Comparison of ENCODE assay signal across 30 cellular contexts in genomic region chr7:277228-277627, GRCh38. TPM values are rescaled to one million over a fixed set of nuclear protein-coding genes. Genes with fewer than 3 reads are reported as not detected.
"Had no signal": no experiment of that assay in that cellular context is flagged by ENCODE, and none has a peak within 500 bp of the region (broad histone marks: within the 10 kb centered on the region; RNA-seq: fewer than 3 reads in every experiment).

No MANE protein-coding gene starts in this region.

- H3K36me3 Mint-ChIP-seq: activated CD8-positive, alpha-beta memory T cell treated with anti-CD3 and anti-CD28 coated beads, Interleukin-2, amount 10 ng/mL, durations not matched to agents 7 days and 5 days; activated naive CD4-positive, alpha-beta T cell treated with anti-CD3 and anti-CD28 coated beads, Interleukin-2, amount 10 ng/mL, durations not matched to agents 7 days and 5 days; activated naive CD8-positive, alpha-beta T cell treated with anti-CD3 and anti-CD28 coated beads for 36 hours had no signal

- DNase-seq: activated CD4-positive, alpha-beta T cell treated with anti-CD3 and anti-CD28 coated beads for 48 hours; activated CD4-positive, alpha-beta T cell treated with anti-CD3 and anti-CD28 coated beads, Interleukin-2, amount 50 U/mL, for 48 hours; activated CD4-positive, CD25-positive, alpha-beta regulatory T cell treated with anti-CD3 and anti-CD28 coated beads, Interleukin-2, amount 50 U/mL, for 72 hours; activated CD8-positive, alpha-beta memory T cell treated with anti-CD3 and anti-CD28 coated beads, Interleukin-2, amount 10 ng/mL, durations not matched to agents 7 days and 5 days; activated gamma-delta T cell treated with Interleukin-2 at 50 U/mL for 16 hours; activated naive CD4-positive, alpha-beta T cell treated with anti-CD3 and anti-CD28 coated beads, Interleukin-2, amount 10 ng/mL, durations not matched to agents 7 days and 5 days; activated naive CD8-positive, alpha-beta T cell treated with anti-CD3 and anti-CD28 coated beads for 36 hours; activated T-cell treated with anti-CD3 and anti-CD28 coated beads, Interleukin-2, amount 50 U/mL, for 24 hours; caudate nucleus; KG1; NCI-H1092; NCI-H1417 treated with DMSO at 0.1 percent for 48 hours; NCI-H1694; NCI-H2029; NCI-H2107; NCI-H2171 treated with DMSO at 0.1 percent for 48 hours; NCI-H510A treated with DMSO at 0.1 percent for 48 hours; NCI-H69; NK-92 treated with Interleukin-12 subunit alpha and Interleukin-12 subunit beta, amount 100 ng/mL, for 24 hours; OCI-M1 had no signal

- H3K27ac Mint-ChIP-seq: activated CD8-positive, alpha-beta memory T cell treated with anti-CD3 and anti-CD28 coated beads, Interleukin-2, amount 10 ng/mL, durations not matched to agents 7 days and 5 days; activated naive CD4-positive, alpha-beta T cell treated with anti-CD3 and anti-CD28 coated beads, Interleukin-2, amount 10 ng/mL, durations not matched to agents 7 days and 5 days; activated naive CD8-positive, alpha-beta T cell treated with anti-CD3 and anti-CD28 coated beads for 36 hours; activated T-cell treated with anti-CD3 and anti-CD28 coated beads, Interleukin-2, amount 50 U/mL, for 24 hours; activated T-helper 1 cell treated with anti-CD3 and anti-CD28 coated beads, Interleukin-12 subunit alpha, Interleukin-12 subunit beta, Interleukin-2, Interleukin-4 antibody, amounts not matched to agents 30 ng/mL and 10 ng/mL and 1 ng/mL, durations not matched to agents 14 hours and 24 hours and 36 hours; IgD-negative memory B cell; T-helper 1 cell treated with Interleukin-12 subunit alpha and Interleukin-12 subunit beta and Interleukin-4 antibody, amounts not matched to agents 30 μg/mL and 1 μg/mL, for 36 hours; WTC11 had no signal

- ATAC-seq: activated CD8-positive, alpha-beta memory T cell treated with anti-CD3 and anti-CD28 coated beads, Interleukin-2, amount 10 ng/mL, durations not matched to agents 7 days and 5 days; Right ventricle myocardium inferior; WTC11 had no signal

- H3K4me3 Mint-ChIP-seq: activated CD8-positive, alpha-beta memory T cell treated with anti-CD3 and anti-CD28 coated beads, Interleukin-2, amount 10 ng/mL, durations not matched to agents 7 days and 5 days; activated naive CD4-positive, alpha-beta T cell treated with anti-CD3 and anti-CD28 coated beads, Interleukin-2, amount 10 ng/mL, durations not matched to agents 7 days and 5 days; activated naive CD8-positive, alpha-beta T cell treated with anti-CD3 and anti-CD28 coated beads for 36 hours; activated T-cell treated with anti-CD3 and anti-CD28 coated beads, Interleukin-2, amount 50 U/mL, for 24 hours; activated T-helper 1 cell treated with anti-CD3 and anti-CD28 coated beads, Interleukin-12 subunit alpha, Interleukin-12 subunit beta, Interleukin-2, Interleukin-4 antibody, amounts not matched to agents 30 ng/mL and 10 ng/mL and 1 ng/mL, durations not matched to agents 14 hours and 24 hours and 36 hours; T-helper 1 cell treated with Interleukin-12 subunit alpha and Interleukin-12 subunit beta and Interleukin-4 antibody, amounts not matched to agents 30 μg/mL and 1 μg/mL, for 36 hours; WTC11 had no signal

- H3K4me1 Mint-ChIP-seq: activated CD8-positive, alpha-beta memory T cell treated with anti-CD3 and anti-CD28 coated beads, Interleukin-2, amount 10 ng/mL, durations not matched to agents 7 days and 5 days; activated naive CD4-positive, alpha-beta T cell treated with anti-CD3 and anti-CD28 coated beads, Interleukin-2, amount 10 ng/mL, durations not matched to agents 7 days and 5 days; activated naive CD8-positive, alpha-beta T cell treated with anti-CD3 and anti-CD28 coated beads for 36 hours; WTC11 had no signal

RNA-seq across cellular contexts. Expression of gene FOXL3, which starts 12.7 kb away (rescaled TPM):
- total RNA-seq: activated CD8-positive, alpha-beta memory T cell treated with anti-CD3 and anti-CD28 coated beads, Interleukin-2, amount 10 ng/mL, durations not matched to agents 7 days and 5 days; activated naive CD8-positive, alpha-beta T cell treated with anti-CD3 and anti-CD28 coated beads for 36 hours; activated T-helper 1 cell treated with anti-CD3 and anti-CD28 coated beads, Interleukin-12 subunit alpha, Interleukin-12 subunit beta, Interleukin-2, Interleukin-4 antibody, amounts not matched to agents 30 ng/mL and 10 ng/mL and 1 ng/mL, durations not matched to agents 14 hours and 24 hours and 36 hours; cerebellum; LHCN-M2; M059J; Right ventricle myocardium inferior; SK-MEL-5; WTC11 had no signal
- polyA plus RNA-seq: adipose tissue, IgD-negative memory B cell had no signal
